9 cellular contexts compared by ENCODE assay signal in genomic region chr3:185677146-185677829, GRCh38.
DNase-seq lines count a peak whose midpoint lies in the region; ATAC-seq and TF ChIP-seq lines count a peak whose summit lies in the region.
"Had no signal": no experiment of that assay in that cellular context is flagged by ENCODE, and none has a peak within 500 bp of the region (broad histone marks: within the 10 kb centered on the region; RNA-seq: fewer than 3 reads in every experiment).

No MANE protein-coding gene starts in this region.

- H2BK15ac ChIP-seq in mesendoderm (replicated peaks; ENCODE audit: low read depth) = no peak overlapping the region

- H3K4me1 ChIP-seq in mesendoderm (ENCODE audit: control insufficient read depth, low read depth, low read length) = no peaks in the 10 kb centered on the region

- H4K8ac ChIP-seq in mesendoderm (ENCODE audit: low read depth, low read length) = no peak overlapping the region

- H3K56ac ChIP-seq in mesendoderm (ENCODE audit: low read length) = no peak overlapping the region

- H3K23ac ChIP-seq in mesendoderm (ENCODE audit: low read length) = no peak overlapping the region

- no peak for ATAC-seq in HG03460 (IDR thresholded peaks at IDR 0.05; ENCODE audit: unreplicated experiment)

- no peak overlapping the region for H3K4me3 Mint-ChIP-seq in chondrocyte (ENCODE audit: unreplicated experiment)
- H3K4me3 Mint-ChIP-seq: T-helper 1 cell treated with Interleukin-12 subunit alpha and Interleukin-12 subunit beta and Interleukin-4 antibody, amounts not matched to agents 30 μg/mL and 1 μg/mL, for 36 hours had no signal

- no peaks in the 10 kb centered on the region for H3K79me1 ChIP-seq in mesendoderm (ENCODE audit: low read length)

- no peaks in the 10 kb centered on the region for H3K79me2 ChIP-seq in mesendoderm (ENCODE audit: control insufficient read depth, insufficient read depth, low read length)

- H3K9me3 Mint-ChIP-seq in chondrocyte (ENCODE audit: low read depth) = peaks cover 5% of the 10 kb centered on the region

- no peak overlapping the region for H3K4me2 ChIP-seq in mesendoderm (ENCODE audit: low read length)

- H3K4ac ChIP-seq in mesendoderm (ENCODE audit: low read depth, low read length) = no peak overlapping the region

- no peak overlapping the region for H4K5ac ChIP-seq in mesendoderm (ENCODE audit: low read length)

- peak; percentile 23 for DNase-seq in DMS 273 treated with DMSO at 0.1 percent for 48 hours (lab: John Stamatoyannopoulos, UW)
- DNase-seq in HCEC 1CT = peak; percentile 75
- peak; percentile 60 for DNase-seq in NCI-H82 treated with DMSO at 0.1 percent for 48 hours (lab: John Stamatoyannopoulos, UW; ENCODE audit: unreplicated experiment)
- no peak for DNase-seq in chondrocyte (ENCODE audit: low spot score)
- DNase-seq in mesendoderm = peak; percentile 89
- no peak for DNase-seq in GOT3 (lab: John Stamatoyannopoulos, UW)
- no peak for DNase-seq in NK-92 (lab: John Stamatoyannopoulos, UW; ENCODE audit: unreplicated experiment)

- no peak overlapping the region for H3K18ac ChIP-seq in mesendoderm (ENCODE audit: low read length)

- H3K36me3 ChIP-seq in mesendoderm (ENCODE audit: control insufficient read depth, insufficient read depth, low read length) = peaks cover 1% of the 10 kb centered on the region

- no peak overlapping the region for H3K4me3 ChIP-seq in mesendoderm (ENCODE audit: low read length)

- H3K9ac ChIP-seq in mesendoderm (ENCODE audit: low read length) = no peak overlapping the region

- H3K36me3 Mint-ChIP-seq in chondrocyte (ENCODE audit: low read depth) = peaks cover 45% of the 10 kb centered on the region

- H2BK120ac ChIP-seq in mesendoderm (ENCODE audit: low read depth, low read length) = no peak overlapping the region

- H3K27ac ChIP-seq in mesendoderm (ENCODE audit: low read depth, low read length) = no peak overlapping the region

- H3K27me3 Mint-ChIP-seq in chondrocyte (ENCODE audit: low read depth) = no peaks in the 10 kb centered on the region

- H3K27ac Mint-ChIP-seq in chondrocyte (ENCODE audit: unreplicated experiment) = peak overlapping the region; percentile 43
- H3K27ac Mint-ChIP-seq: T-helper 1 cell treated with Interleukin-12 subunit alpha and Interleukin-12 subunit beta and Interleukin-4 antibody, amounts not matched to agents 30 μg/mL and 1 μg/mL, for 36 hours had no signal

- WGBS in mesendoderm (ENCODE audit: extremely low coverage, insufficient coverage, low lambda C conversion rate) = no CpG with 5 or more reads among the region's 1 CpG

- no peak overlapping the region for H2BK5ac ChIP-seq in mesendoderm (ENCODE audit: low read length)

- TF ChIP-seq CTCF in chondrocyte (IDR thresholded peaks at IDR 0.05) = peak; percentile 87

- no peak overlapping the region for H2AK5ac ChIP-seq in mesendoderm (ENCODE audit: low read length)

- no peaks in the 10 kb centered on the region for H3K27me3 ChIP-seq in mesendoderm (ENCODE audit: insufficient read depth, low read length, poor library complexity)

- H3K4me1 Mint-ChIP-seq in chondrocyte (ENCODE audit: low read depth) = peaks cover 15% of the 10 kb centered on the region

Comparison
In these comparisons a context has a peak if more than half of its experiments do, and no peak if none do; other contexts are left out.
1. DNase-seq: peak in DMS 273 treated with DMSO at 0.1 percent for 48 hours (single experiment), HCEC 1CT (single experiment), NCI-H82 treated with DMSO at 0.1 percent for 48 hours (single experiment) and mesendoderm (single experiment); none in chondrocyte (single experiment), GOT3 (single experiment) and NK-92 (single experiment).